ENCODE assay signal across 8 cellular contexts in the genomic region with DNA sequence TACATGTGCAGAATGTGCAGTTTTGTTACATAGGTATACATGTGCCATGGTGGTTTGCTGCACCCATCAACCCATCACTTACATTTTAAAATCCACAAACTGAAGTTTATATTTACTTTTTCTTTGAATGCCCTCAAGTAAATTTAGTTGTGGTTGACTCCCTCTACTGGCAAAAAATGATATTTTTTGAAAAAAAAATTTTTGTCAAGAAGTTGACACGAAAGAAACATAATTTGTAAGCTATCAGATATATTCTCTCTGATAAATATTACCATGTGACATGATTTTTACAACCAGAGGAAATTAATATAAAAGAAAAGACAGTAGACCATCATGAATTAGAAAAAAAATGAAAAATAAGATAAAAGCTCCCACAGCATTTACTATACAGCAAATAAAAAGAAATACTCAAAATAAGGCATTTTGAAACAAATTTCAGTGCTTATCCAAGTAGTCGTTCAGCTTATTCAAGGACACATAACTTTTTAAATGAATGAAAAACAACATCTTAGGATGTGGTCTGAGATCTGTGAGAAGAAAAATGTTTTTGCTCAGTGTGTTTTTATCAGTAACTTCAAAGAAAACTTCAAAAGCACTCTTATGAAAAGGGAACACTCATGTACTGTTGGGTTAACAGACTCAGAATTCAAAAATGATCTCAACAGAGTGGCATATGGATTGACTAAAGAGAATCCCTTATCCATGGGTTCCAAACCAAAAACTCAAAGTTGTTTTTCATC. TPM values are rescaled to one million over a fixed set of nuclear protein-coding genes. Genes with fewer than 3 reads are reported as not detected.
DNase-seq lines count a peak whose midpoint lies in the region; ATAC-seq and TF ChIP-seq lines count a peak whose summit lies in the region.

No MANE protein-coding gene starts in this region.

- H3K4me1 ChIP-seq in Panc1 (ENCODE audit: control insufficient read depth, insufficient read depth, low read length) = no peaks in the 10 kb centered on the region

- peak; percentile 37 for TF ChIP-seq CTCF in BJ (IDR thresholded peaks at IDR 0.05; ENCODE audit: insufficient read depth, low read depth, low read length)
- peak; percentile 20 for TF ChIP-seq CTCF in GM12865 (IDR thresholded peaks at IDR 0.05; ENCODE audit: insufficient read depth, low read depth, low read length, missing control alignments)
- peak; percentile 60; the same call in 1 of the 2 replicates for TF ChIP-seq CTCF in Panc1 (IDR thresholded peaks at IDR 0.05)
- TF ChIP-seq CTCF in omental fat pad (IDR thresholded peaks at IDR 0.05) = no peak

- no peak overlapping the region for H3K4me3 ChIP-seq in BJ (ENCODE audit: low read depth, low read length)
- no peak overlapping the region for H3K4me3 ChIP-seq in GM12865 (ENCODE audit: low read depth, low read length)
- no peak overlapping the region for H3K4me3 ChIP-seq in Panc1 (ENCODE audit: low read depth in 2 of 2, low read length in 2 of 2)

- H3K9me3 ChIP-seq in Panc1 (ENCODE audit: control insufficient read depth, insufficient read depth, low read depth, low read length) = no peaks in the 10 kb centered on the region

- no TSS peak for BruUV-seq in Panc1 (replicated peaks; lab: Mats Ljungman, UMichigan)

- H3K36me3 ChIP-seq in BJ (ENCODE audit: control insufficient read depth, insufficient read depth, low read length) (no peaks in the 10 kb centered on the region), Panc1 (ENCODE audit: control insufficient read depth, insufficient read depth, low read length) (no peaks in the 10 kb centered on the region)

- H3K27me3 ChIP-seq in BJ (ENCODE audit: control insufficient read depth, insufficient read depth, low read length) (no peaks in the 10 kb centered on the region), Panc1 (ENCODE audit: control insufficient read depth, insufficient read depth, low read length) (peaks cover 3% of the 10 kb centered on the region)

- ATAC-seq in Panc1 (no peak), HG03280 (IDR thresholded peaks at IDR 0.05; ENCODE audit: unreplicated experiment) (no peak), omental fat pad (ENCODE audit: low FRiP score) (no peak)

- in situ Hi-C loops in Panc1 (cut with HindIII; ENCODE audit: low pct_unique_long_range_greater_than_20kb, low sequenced_read_pairs) = no loop called here

- CTCF ChIA-PET in BJ (lab: Yijun Ruan, JAX) = interaction anchor here (0.5 to 2.1 kb wide), 9 partner anchors 8 to 550 kb away, joined by 3 to 7 read pairs (median 4); partner anchors contain the start of gene GRIP1
- CTCF ChIA-PET in Panc1 (lab: Charles Lee) = no interaction called here

- no peak overlapping the region for H3K27ac ChIP-seq in Panc1 (ENCODE audit: low read length)

- intact Hi-C loops in Panc1 (cut with micrococcal nuclease; ENCODE audit: unreplicated experiment) = no loop called here

- POLR2A ChIA-PET in BJ (lab: Charles Lee) (no interaction called here), Panc1 (lab: Charles Lee) (no interaction called here)

- DNase-seq in BJ (ENCODE audit: low read depth) = no peak
- DNase-seq in GM12865 (ENCODE audit: low read depth) = peak; percentile 26
- DNase-seq in Panc1 (ENCODE audit: low read depth, low spot score) = no peak
- DNase-seq in inferior parietal cortex (ENCODE audit: extremely low spot score) = peak; percentile 62
- no peak for DNase-seq in activated CD8-positive, alpha-beta memory T cell treated with anti-CD3 and anti-CD28 coated beads for 24 hours
- no peak for DNase-seq in NK-92 treated with Interleukin-12 subunit alpha and Interleukin-12 subunit beta, amount 100 ng/mL, for 24 hours (lab: John Stamatoyannopoulos, UW)
- no peak for DNase-seq in omental fat pad (ENCODE audit: low spot score)

RNA-seq across cellular contexts. Expression of gene GRIP1, which starts 30.0 kb away (rescaled TPM):
- 0.63 and 0.88 TPM in 2 replicates for polyA plus RNA-seq in BJ (2011; rRNA removed)
- polyA minus RNA-seq in BJ (2011; rRNA and poly(A)+ RNA removed) = 0.21 and 3.2 TPM in 2 replicates
- total RNA-seq in Panc1 (2021; ENCODE audit: unreplicated experiment) = 9.2 TPM
- polyA plus RNA-seq in Panc1 (2012; ENCODE audit: insufficient read length) = 4.5 TPM
- 1 to 10 TPM; 1.2 to 4.9 (median 2.9) TPM for total RNA-seq in omental fat pad

Comparison
In these comparisons a context has a peak if more than half of its experiments do, and no peak if none do; other contexts are left out.
1. DNase-seq: peak in GM12865 (single experiment) and inferior parietal cortex (single experiment); none in BJ (single experiment), Panc1 (single experiment), activated CD8-positive, alpha-beta memory T cell treated with anti-CD3 and anti-CD28 coated beads for 24 hours (single experiment), NK-92 treated with Interleukin-12 subunit alpha and Interleukin-12 subunit beta, amount 100 ng/mL, for 24 hours (single experiment) and omental fat pad (single experiment).
2. CTCF ChIP-seq: peak in BJ (single experiment), GM12865 (single experiment) and Panc1 (single experiment); none in omental fat pad (0 of 3).